15 cellular contexts compared by ENCODE assay signal in the genomic region with DNA sequence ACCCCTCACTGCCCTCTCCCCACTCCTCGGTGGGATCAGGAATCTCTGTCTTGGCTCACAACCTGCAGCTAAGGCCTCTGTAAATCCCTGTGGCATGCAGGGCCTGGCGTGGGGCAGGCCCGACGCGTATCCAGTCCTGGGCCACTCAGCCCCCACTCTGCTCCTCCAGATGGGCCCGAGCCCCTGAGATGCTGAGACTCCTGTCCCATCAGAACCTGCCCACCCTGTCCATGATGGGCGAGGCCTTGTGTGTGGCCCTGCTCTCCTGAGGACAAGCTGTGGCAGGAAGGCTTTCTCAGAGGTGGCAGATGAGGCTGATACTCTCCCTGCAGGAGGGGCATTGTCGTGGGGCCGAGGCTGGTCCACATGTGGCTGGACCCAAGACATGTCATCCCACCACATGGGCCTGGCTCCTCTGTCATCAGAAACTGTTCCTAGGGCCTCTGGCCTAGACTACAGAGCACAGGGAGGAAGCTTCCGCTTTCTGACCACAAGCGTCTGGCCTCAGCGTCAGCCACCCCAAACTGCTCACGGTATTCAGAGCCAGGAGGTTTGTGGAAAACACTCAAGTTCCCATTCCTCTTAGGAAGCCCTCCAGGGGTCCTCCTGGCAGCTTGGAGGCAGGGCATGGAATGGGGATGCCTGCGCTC. TPM values are rescaled to one million over a fixed set of nuclear protein-coding genes. Genes with fewer than 3 reads are reported as not detected.
DNase-seq lines count a peak whose midpoint lies in the region; ATAC-seq, FAIRE-seq and TF ChIP-seq lines count a peak whose summit lies in the region.
"Had no signal": no experiment of that assay in that cellular context is flagged by ENCODE, and none has a peak within 500 bp of the region (broad histone marks: within the 10 kb centered on the region; RNA-seq: fewer than 3 reads in every experiment).

No MANE protein-coding gene starts in this region.

- H3K9me1 ChIP-seq in K562 (ENCODE audit: control insufficient read depth, insufficient read depth, low read length), result no peaks in the 10 kb centered on the region

- H3K36me3 ChIP-seq in BLaER1 (peaks cover 42% of the 10 kb centered on the region), Karpas-422 (ENCODE audit: insufficient read depth, low read length) (peaks cover 92% of the 10 kb centered on the region), K562 (ENCODE audit: control insufficient read depth, insufficient read depth, low read length) (no peaks in the 10 kb centered on the region), mucosa of descending colon (ENCODE audit: low read depth) (no peaks in the 10 kb centered on the region), endodermal cell (ENCODE audit: control insufficient read depth, insufficient read depth, low read length) (no peaks in the 10 kb centered on the region), ovary (no peaks in the 10 kb centered on the region)

- peaks cover 22% of the 10 kb centered on the region for H3K27me3 Mint-ChIP-seq in endodermal cell (ENCODE audit: insufficient read depth)

- no TSS peak for BruUV-seq in K562 (replicated peaks; lab: Mats Ljungman, UMichigan)

- CTCF ChIA-PET in K562 (lab: Yijun Ruan, JAX; ENCODE audit: low intra/inter-chr PET ratio), result no interaction called here

- H3K4me2 ChIP-seq in BLaER1, result no peak overlapping the region
- no peak overlapping the region for H3K4me2 ChIP-seq in Karpas-422 (ENCODE audit: low read depth, low read length, poor library complexity, severe bottlenecking)
- H3K4me2 ChIP-seq in K562 (ENCODE audit: insufficient read depth, low read length), result no peak overlapping the region

- H3K9ac ChIP-seq in BLaER1 (no peak overlapping the region), Karpas-422 (ENCODE audit: low read length) (no peak overlapping the region), K562 (ENCODE audit: insufficient read depth in 1 of 2, low read depth in 2 of 2, low read length in 2 of 2) (peak overlapping the region in 1 of 2 experiments; percentile 56; a peak in 2 of 4 replicates), endodermal cell (ENCODE audit: extremely low read depth, low read length, poor library complexity, severe bottlenecking) (no peak overlapping the region)

- H3K4me1 ChIP-seq in BLaER1 (peaks cover 50% of the 10 kb centered on the region), Karpas-422 (ENCODE audit: low read length) (peaks cover 27% of the 10 kb centered on the region), K562 (replicated peaks in 1 of 2; ENCODE audit: control insufficient read depth in 2 of 2, insufficient read depth in 2 of 2, low read length in 2 of 2) (peaks cover 24 to 26% of the 10 kb centered on the region in 2 experiments), mucosa of descending colon (ENCODE audit: low read depth) (no peaks in the 10 kb centered on the region), endodermal cell (ENCODE audit: control insufficient read depth, insufficient read depth, low read length) (no peaks in the 10 kb centered on the region), ovary (ENCODE audit: insufficient read depth) (no peaks in the 10 kb centered on the region)

- TF ChIP-seq CTCF in K562 (IDR thresholded peaks at IDR 0.05 in 2 of 3, conservative IDR thresholded peaks at IDR 0.05 in 1 of 3; ENCODE audit: insufficient read depth in 2 of 3, low read depth in 1 of 3, low read length in 3 of 3) (no peak), mucosa of descending colon (IDR thresholded peaks at IDR 0.05) (no peak), endodermal cell (conservative IDR thresholded peaks at IDR 0.05) (no peak), ovary (IDR thresholded peaks at IDR 0.05) (no peak)

- H3K27ac ChIP-seq in BLaER1 (peak overlapping the region; percentile 29; the same call in 1 of the 2 replicates), Karpas-422 (ENCODE audit: low read length) (no peak overlapping the region), K562 (ENCODE audit: extremely low read depth, low read depth, low read length) (no peak overlapping the region), endodermal cell (ENCODE audit: low read depth, low read length) (no peak overlapping the region), ovary (no peak overlapping the region)

- TF ChIP-seq POLR2A in K562 (conservative IDR thresholded peaks at IDR 0.05) (no peak), ovary (IDR thresholded peaks at IDR 0.05) (no peak)

- H3K79me2 ChIP-seq in Karpas-422 (ENCODE audit: low read length) (peaks cover 95% of the 10 kb centered on the region), K562 (ENCODE audit: control insufficient read depth, insufficient read depth, low read length) (no peaks in the 10 kb centered on the region)

- H3K9me3 ChIP-seq in BLaER1 (no peaks in the 10 kb centered on the region), Karpas-422 (ENCODE audit: low read length) (no peaks in the 10 kb centered on the region), K562 (replicated peaks; ENCODE audit: control insufficient read depth, insufficient read depth, low read depth, low read length) (no peaks in the 10 kb centered on the region), mucosa of descending colon (no peaks in the 10 kb centered on the region), endodermal cell (ENCODE audit: control insufficient read depth, low read length) (no peaks in the 10 kb centered on the region), ovary (no peaks in the 10 kb centered on the region)

- POLR2A ChIA-PET in K562 (lab: Yijun Ruan, JAX), result interaction anchor here (0.6 to 0.9 kb wide), 2 partner anchors 8 to 10 kb away, joined by 3 read pairs; no protein-coding TSS in a partner anchor

- in situ Hi-C loops in K562 (cut with MboI), result no loop called here

- ATAC-seq in K562 (no peak), mucosa of descending colon (peak; percentile 54)
- ATAC-seq: Panc1, WTC11 had no signal

- H3K4me3 Mint-ChIP-seq in endodermal cell, result no peak overlapping the region
- H3K4me3 Mint-ChIP-seq: central memory CD8-positive, alpha-beta T cell; WTC11 had no signal

- 58% methylated on average over 13 of the region's 14 CpGs for WGBS in K562 (ENCODE audit: insufficient coverage, low coverage, missing lambda C conversion rate)
- 94 to 100% methylated on average over 1 to 14 of the region's 14 CpGs for WGBS in endodermal cell (ENCODE audit: insufficient coverage in 1 of 2, insufficient read length in 1 of 2), 2 experiments
- WGBS in ovary, 3 donors, result 83 to 92% (median 89%) methylated on average over 13 to 14 of the region's 14 CpGs

- DNase-seq in Karpas-422 (peak; percentile 43), K562 (ENCODE audit: extremely low read depth in 1 of 4, low spot score in 3 of 4) (no peak), mucosa of descending colon (peak in 2 of 3 donors; percentile 28 to 57), endodermal cell (no peak), DMS 273 (lab: John Stamatoyannopoulos, UW; ENCODE audit: unreplicated experiment) (no peak), ovary (no peak), T-helper 2 cell (no peak)
- DNase-seq: NCI-H187 had no signal

- no peaks in the 10 kb centered on the region for H3K36me3 Mint-ChIP-seq in endodermal cell (ENCODE audit: low read depth)
- H3K36me3 Mint-ChIP-seq: WTC11 had no signal

- H3K27me3 ChIP-seq in BLaER1 (no peaks in the 10 kb centered on the region), Karpas-422 (ENCODE audit: low read length) (no peaks in the 10 kb centered on the region), K562 (ENCODE audit: control insufficient read depth in 2 of 2, insufficient read depth in 2 of 2, low read length in 2 of 2) (peaks cover 0 to 25% of the 10 kb centered on the region in 2 experiments; a peak in 2 of 5 replicates), endodermal cell (ENCODE audit: control insufficient read depth, insufficient read depth, low read length, poor library complexity, severe bottlenecking) (peaks cover 26% of the 10 kb centered on the region), ovary (no peaks in the 10 kb centered on the region)

- H3K9me3 Mint-ChIP-seq in endodermal cell, result no peaks in the 10 kb centered on the region
- H3K9me3 Mint-ChIP-seq: central memory CD8-positive, alpha-beta T cell; WTC11 had no signal

- intact Hi-C loops in K562 (cut with micrococcal nuclease) (loop anchor here (5.0 to 10.0 kb wide), 2 partner anchors 32 to 125 kb away; no protein-coding TSS in a partner anchor), mucosa of descending colon (cut with DNase I, micrococcal nuclease) (no loop called here), ovary (cut with DNase I) (no loop called here)

- FAIRE-seq in K562 (lab: Jason Lieb, UNC), result no peak
- FAIRE-seq: G401.6 had no signal

- H3K4me1 Mint-ChIP-seq in endodermal cell, result peaks cover 10% of the 10 kb centered on the region

- H4K20me1 ChIP-seq in BLaER1 (peaks cover 9% of the 10 kb centered on the region; the same call in 1 of the 2 replicates), Karpas-422 (ENCODE audit: insufficient read depth, low read depth, low read length) (peaks cover 60% of the 10 kb centered on the region), K562 (replicated peaks; ENCODE audit: control insufficient read depth, insufficient read depth, low read length) (no peaks in the 10 kb centered on the region)

- TF ChIP-seq EP300 in K562 (IDR thresholded peaks at IDR 0.05; ENCODE audit: low read length) (no peak), ovary (IDR thresholded peaks at IDR 0.05) (no peak)

- no peak overlapping the region for H3K4me3 ChIP-seq in BLaER1
- no peak overlapping the region for H3K4me3 ChIP-seq in Karpas-422 (ENCODE audit: low read length)
- no peak overlapping the region for H3K4me3 ChIP-seq in K562
- no peak overlapping the region for H3K4me3 ChIP-seq in mucosa of descending colon
- H3K4me3 ChIP-seq in endodermal cell (ENCODE audit: low read length), result no peak overlapping the region
- H3K4me3 ChIP-seq in ovary, result no peak overlapping the region

- H2AFZ ChIP-seq in Karpas-422 (ENCODE audit: low read length), result no peak overlapping the region
- no peak overlapping the region for H2AFZ ChIP-seq in K562 (ENCODE audit: low read depth, low read length)

- no peak for TF ChIP-seq RAD21 in K562 (CRISPR knock-in tag; conservative IDR thresholded peaks at IDR 0.05 in 1 of 2, IDR thresholded peaks at IDR 0.05 in 1 of 2)

- H3K9me2 ChIP-seq in Karpas-422 (replicated peaks; ENCODE audit: insufficient read depth, low read length), result no peaks in the 10 kb centered on the region

- H3K27ac Mint-ChIP-seq in endodermal cell, result no peak overlapping the region
- H3K27ac Mint-ChIP-seq: WTC11 had no signal

RNA-seq across cellular contexts. Expression of gene ALOX5, which starts 6.0 kb away (rescaled TPM):
- 480 and 661 TPM in 2 replicates for total RNA-seq in Karpas-422 (2014; rRNA removed; shearing (Covaris generic); ENCODE audit: low replicate concordance)
- total RNA-seq in K562 (2011; cell fraction: chromatin; rRNA removed; ENCODE audit: low replicate concordance), result 3.5 and 4.3 TPM in 2 replicates
- 2.2 and 3.8 TPM in 2 replicates for total RNA-seq in K562 (2011; cell fraction: nucleolus; rRNA removed)
- total RNA-seq in K562 (2011; cell fraction: nucleoplasm; rRNA removed), result 2.5 and 2.6 TPM in 2 replicates
- total RNA-seq in K562 (2014; rRNA removed) (1.1 and 1.9 TPM in 2 replicates), K562 (2014; rRNA removed; fragmentation: Illumina TruSeq; extraction: Trizol) (0.51 and 0.73 TPM in 2 replicates), K562 (2015; rRNA removed; fragmentation: Illumina TruSeq; extraction: Trizol) (1.8 and 1.9 TPM in 2 replicates), K562 (2021) (0.92 and 2.0 TPM in 2 replicates), mucosa of descending colon (10 to 100 TPM in 2 of 3 donors, 1 to 10 TPM in 1; 8.2 to 14.9 (median 14.3) TPM), endodermal cell (1 to 10 TPM in 1 of 2 donors, under 1 TPM in 1; 0.31 to 1.1 TPM), ovary (10 to 100 TPM in 3 of 7 donors, 1 to 10 TPM in 4; 1.7 to 17.7 (median 9.8) TPM)
- polyA plus RNA-seq in K562 (2011; rRNA removed) (0.74 and 6.5 TPM in 2 replicates), K562 (2014; fragmentation: Illumina TruSeq; extraction: Trizol) (1.4 and 1.5 TPM in 2 replicates), K562 (2014; fragmentation: Nextera tagmentation; extraction: Ambion mirVana) (under 1 TPM; 0.10 to 0.13 TPM), K562 (2014; rRNA removed) (1.6 and 2.4 TPM in 2 replicates), ovary (1 to 10 TPM; 3.1 to 4.8 TPM)
- 0.61 and 3.8 TPM in 2 replicates for polyA plus RNA-seq in K562 (2011; cell fraction: cytosol; rRNA removed)
- polyA plus RNA-seq in K562 (2011; cell fraction: nucleus; rRNA removed), result 10.6 and 47.2 TPM in 2 replicates
- polyA plus RNA-seq in K562 (2012), result 4.9 and 23.7 TPM in 2 replicates
- polyA minus RNA-seq in K562 (2011; rRNA and poly(A)+ RNA removed), result 0.46 and 3.2 TPM in 2 replicates
- 2.5 TPM in 1 of 2 replicates, not detected in the other for polyA minus RNA-seq in K562 (2011; cell fraction: cytosol; rRNA and poly(A)+ RNA removed)
- 2.0 and 18.2 TPM in 2 replicates for polyA minus RNA-seq in K562 (2011; cell fraction: nucleus; rRNA and poly(A)+ RNA removed)
- polyA plus RNA-seq in endodermal cell (2013, experiment 1 of 2), result 1.1 TPM
- polyA plus RNA-seq in endodermal cell (2013, experiment 2 of 2), result 1.6 TPM
- total RNA-seq: fibroblast of villous mesenchyme, lung microvascular endothelial cell had no signal

Comparison
In these comparisons a context has a peak if more than half of its experiments do, and no peak if none do; other contexts are left out.
1. DNase-seq: peak in Karpas-422 (single experiment) and mucosa of descending colon (2 of 3); none in K562 (0 of 4), endodermal cell (single experiment), DMS 273 (single experiment), ovary (0 of 5) and T-helper 2 cell (0 of 5).
2. RNA of gene ALOX5, which starts 6.0 kb away (total RNA-seq): 480 to 661 TPM in Karpas-422; 8.2 to 14.9 TPM in mucosa of descending colon, 1.7 to 17.7 TPM in ovary, 0.51 to 4.3 TPM in K562 and 0.31 to 1.1 TPM in endodermal cell; every median in the first group is over 10 times any median in the second.